1 cellular context compared by ENCODE assay signal in the genomic region with DNA sequence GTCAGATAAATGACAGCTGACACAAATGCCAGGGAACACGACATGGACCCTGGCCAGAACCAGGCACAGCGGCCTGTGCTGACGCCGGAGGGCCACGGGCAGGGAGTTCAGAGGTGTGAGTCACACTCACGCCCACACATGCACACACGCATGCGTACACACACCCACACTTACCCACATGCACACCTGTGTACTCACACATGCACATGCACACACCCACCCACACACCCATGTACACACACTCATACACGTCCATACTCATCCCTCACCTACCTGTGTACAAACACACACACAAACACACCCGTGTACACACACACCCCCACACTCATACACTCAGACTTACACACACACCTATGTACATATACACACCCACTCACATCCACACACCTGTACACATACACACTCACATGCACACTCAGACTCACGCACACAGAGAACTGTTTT.
TF ChIP-seq lines count a peak whose summit lies in the region.

No MANE protein-coding gene starts in this region.

TF ChIP-seq in WTC11, 78 proteins besides CTCF, POLR2A, EP300 and RAD21 (continued from another document):
- TF ChIP-seq, protein P1, sequence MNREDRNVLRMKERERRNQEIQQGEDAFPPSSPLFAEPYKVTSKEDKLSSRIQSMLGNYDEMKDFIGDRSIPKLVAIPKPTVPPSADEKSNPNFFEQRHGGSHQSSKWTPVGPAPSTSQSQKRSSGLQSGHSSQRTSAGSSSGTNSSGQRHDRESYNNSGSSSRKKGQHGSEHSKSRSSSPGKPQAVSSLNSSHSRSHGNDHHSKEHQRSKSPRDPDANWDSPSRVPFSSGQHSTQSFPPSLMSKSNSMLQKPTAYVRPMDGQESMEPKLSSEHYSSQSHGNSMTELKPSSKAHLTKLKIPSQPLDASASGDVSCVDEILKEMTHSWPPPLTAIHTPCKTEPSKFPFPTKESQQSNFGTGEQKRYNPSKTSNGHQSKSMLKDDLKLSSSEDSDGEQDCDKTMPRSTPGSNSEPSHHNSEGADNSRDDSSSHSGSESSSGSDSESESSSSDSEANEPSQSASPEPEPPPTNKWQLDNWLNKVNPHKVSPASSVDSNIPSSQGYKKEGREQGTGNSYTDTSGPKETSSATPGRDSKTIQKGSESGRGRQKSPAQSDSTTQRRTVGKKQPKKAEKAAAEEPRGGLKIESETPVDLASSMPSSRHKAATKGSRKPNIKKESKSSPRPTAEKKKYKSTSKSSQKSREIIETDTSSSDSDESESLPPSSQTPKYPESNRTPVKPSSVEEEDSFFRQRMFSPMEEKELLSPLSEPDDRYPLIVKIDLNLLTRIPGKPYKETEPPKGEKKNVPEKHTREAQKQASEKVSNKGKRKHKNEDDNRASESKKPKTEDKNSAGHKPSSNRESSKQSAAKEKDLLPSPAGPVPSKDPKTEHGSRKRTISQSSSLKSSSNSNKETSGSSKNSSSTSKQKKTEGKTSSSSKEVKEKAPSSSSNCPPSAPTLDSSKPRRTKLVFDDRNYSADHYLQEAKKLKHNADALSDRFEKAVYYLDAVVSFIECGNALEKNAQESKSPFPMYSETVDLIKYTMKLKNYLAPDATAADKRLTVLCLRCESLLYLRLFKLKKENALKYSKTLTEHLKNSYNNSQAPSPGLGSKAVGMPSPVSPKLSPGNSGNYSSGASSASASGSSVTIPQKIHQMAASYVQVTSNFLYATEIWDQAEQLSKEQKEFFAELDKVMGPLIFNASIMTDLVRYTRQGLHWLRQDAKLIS (CRISPR knock-in tag; IDR thresholded peaks at IDR 0.05; ENCODE audit: borderline replicate concordance): no peak
